11 cellular contexts compared by ENCODE assay signal in genomic region chr3:41116851-41117250, GRCh38.
DNase-seq lines count a peak whose midpoint lies in the region; ATAC-seq and TF ChIP-seq lines count a peak whose summit lies in the region.
"Had no signal": no experiment of that assay in that cellular context is flagged by ENCODE, and none has a peak within 500 bp of the region (broad histone marks: within the 10 kb centered on the region; RNA-seq: fewer than 3 reads in every experiment).

No MANE protein-coding gene starts in this region.

- H3K36me3 ChIP-seq in BLaER1 treated with 17β-estradiol and CSF1 and Interleukin-3, amounts not matched to agents 10 nM and 100 nM: no peaks in the 10 kb centered on the region
- no peaks in the 10 kb centered on the region for H3K36me3 ChIP-seq in DOHH2 (ENCODE audit: control insufficient read depth, low read length)
- no peaks in the 10 kb centered on the region for H3K36me3 ChIP-seq in mucosa of rectum (ENCODE audit: control insufficient read depth in 2 of 2, insufficient read depth in 2 of 2, low read length in 2 of 2)

- ATAC-seq in activated naive CD8-positive, alpha-beta T cell treated with anti-CD3 and anti-CD28 coated beads, Interleukin-2, amount 10 ng/mL, durations not matched to agents 7 days and 5 days (ENCODE audit: low read depth): no peak

- peaks cover 9% of the 10 kb centered on the region for H3K27me3 Mint-ChIP-seq in activated naive CD8-positive, alpha-beta T cell treated with anti-CD3 and anti-CD28 coated beads, Interleukin-2, amount 10 ng/mL, durations not matched to agents 7 days and 5 days

- POLR2A ChIA-PET in activated naive CD8-positive, alpha-beta T cell treated with anti-CD3 and anti-CD28 coated beads, Interleukin-2, amount 10 ng/mL, durations not matched to agents 7 days and 5 days (lab: Charles Lee): interaction anchor here (2.7 kb wide), 1 partner anchor 83 kb away, joined by 24 read pairs; the partner anchor contains the start of gene CTNNB1

- H3F3A ChIP-seq in DOHH2 (ENCODE audit: control insufficient read depth, insufficient read depth): no peaks in the 10 kb centered on the region

- no peaks in the 10 kb centered on the region for H3K9me3 Mint-ChIP-seq in activated naive CD8-positive, alpha-beta T cell treated with anti-CD3 and anti-CD28 coated beads, Interleukin-2, amount 10 ng/mL, durations not matched to agents 7 days and 5 days

- H3K9ac ChIP-seq in BLaER1 treated with 17β-estradiol and CSF1 and Interleukin-3, amounts not matched to agents 10 nM and 100 nM: peak overlapping the region; percentile 34 to 71 (median 63); a peak in 18 of 22 replicates
- no peak overlapping the region for H3K9ac ChIP-seq in mucosa of rectum (ENCODE audit: low read depth in 1 of 2, low read length in 2 of 2)
- H3K9ac ChIP-seq: parathyroid adenoma had no signal

- H3K27ac Mint-ChIP-seq in activated naive CD8-positive, alpha-beta T cell treated with anti-CD3 and anti-CD28 coated beads, Interleukin-2, amount 10 ng/mL, durations not matched to agents 7 days and 5 days: peak overlapping the region; percentile 79

- peak overlapping the region; percentile 74 to 89 (median 86) for H3K27ac ChIP-seq in BLaER1 treated with 17β-estradiol and CSF1 and Interleukin-3, amounts not matched to agents 10 nM and 100 nM
- H3K27ac ChIP-seq in DOHH2 (ENCODE audit: low read depth, low read length): no peak overlapping the region
- H3K27ac ChIP-seq in mucosa of rectum (ENCODE audit: low read depth in 2 of 2, low read length in 2 of 2): peak overlapping the region; percentile 50 to 57
- H3K27ac ChIP-seq: VCaP had no signal

- H3K9me2 ChIP-seq in DOHH2 (replicated peaks; ENCODE audit: control insufficient read depth, low read length): no peaks in the 10 kb centered on the region

- H3K4me3 Mint-ChIP-seq in activated naive CD8-positive, alpha-beta T cell treated with anti-CD3 and anti-CD28 coated beads, Interleukin-2, amount 10 ng/mL, durations not matched to agents 7 days and 5 days: no peak overlapping the region

- peaks cover 1% of the 10 kb centered on the region for H3K36me3 Mint-ChIP-seq in activated naive CD8-positive, alpha-beta T cell treated with anti-CD3 and anti-CD28 coated beads, Interleukin-2, amount 10 ng/mL, durations not matched to agents 7 days and 5 days

- H3K4me2 ChIP-seq in BLaER1 treated with 17β-estradiol and CSF1 and Interleukin-3, amounts not matched to agents 10 nM and 100 nM: peak overlapping the region; percentile 66 to 92 (median 78)
- H3K4me2 ChIP-seq in DOHH2 (ENCODE audit: low read length): peak overlapping the region; percentile 79; the same call in 1 of the 2 replicates

- DNase-seq in activated naive CD8-positive, alpha-beta T cell treated with anti-CD3 and anti-CD28 coated beads, Interleukin-2, amount 10 ng/mL, durations not matched to agents 7 days and 5 days: no peak
- DNase-seq in NCI-H1436 treated with DMSO at 0.1 percent for 48 hours (lab: John Stamatoyannopoulos, UW): no peak
- DNase-seq in NCI-H748 (lab: John Stamatoyannopoulos, UW; ENCODE audit: unreplicated experiment): no peak
- DNase-seq in stimulated activated naive CD4-positive, alpha-beta T cell treated with Interleukin-2 at 50 U/mL for 16 hours (lab: John Stamatoyannopoulos, UW): no peak
- no peak for DNase-seq in NCI-H1092 (lab: John Stamatoyannopoulos, UW)
- DNase-seq: COR-L47 had no signal

- H3K4me1 Mint-ChIP-seq in activated naive CD8-positive, alpha-beta T cell treated with anti-CD3 and anti-CD28 coated beads, Interleukin-2, amount 10 ng/mL, durations not matched to agents 7 days and 5 days: peaks cover 14% of the 10 kb centered on the region

- no peaks in the 10 kb centered on the region for H3K27me3 ChIP-seq in BLaER1 treated with 17β-estradiol and CSF1 and Interleukin-3, amounts not matched to agents 10 nM and 100 nM
- H3K27me3 ChIP-seq in DOHH2 (ENCODE audit: control insufficient read depth, low read length): no peaks in the 10 kb centered on the region
- H3K27me3 ChIP-seq in mucosa of rectum (ENCODE audit: control insufficient read depth in 2 of 2, insufficient read depth in 2 of 2, low read length in 2 of 2): no peaks in the 10 kb centered on the region

- TF ChIP-seq CTCF in DOHH2 (IDR thresholded peaks at IDR 0.05; ENCODE audit: low read depth, low read length, poor library complexity, severe bottlenecking): no peak

- no peak overlapping the region for H3K4me3 ChIP-seq in BLaER1 treated with 17β-estradiol and CSF1 and Interleukin-3, amounts not matched to agents 10 nM and 100 nM
- H3K4me3 ChIP-seq in DOHH2 (ENCODE audit: low read length): no peak overlapping the region
- H3K4me3 ChIP-seq in mucosa of rectum (ENCODE audit: low read length in 2 of 2): no peak overlapping the region

- no peaks in the 10 kb centered on the region for H4K20me1 ChIP-seq in BLaER1 treated with 17β-estradiol and CSF1 and Interleukin-3, amounts not matched to agents 10 nM and 100 nM
- H4K20me1 ChIP-seq in DOHH2 (ENCODE audit: control insufficient read depth, insufficient read depth, low read depth, low read length): no peaks in the 10 kb centered on the region

- no peaks in the 10 kb centered on the region for H3K9me3 ChIP-seq in BLaER1 treated with 17β-estradiol and CSF1 and Interleukin-3, amounts not matched to agents 10 nM and 100 nM (replicated peaks in 1 of 11)
- H3K9me3 ChIP-seq in DOHH2 (ENCODE audit: control insufficient read depth, insufficient read depth, low read length) (no peaks in the 10 kb centered on the region), mucosa of rectum (ENCODE audit: control insufficient read depth in 2 of 2, low read length in 2 of 2) (no peaks in the 10 kb centered on the region)

- no peaks in the 10 kb centered on the region for H3K79me2 ChIP-seq in DOHH2 (ENCODE audit: control insufficient read depth, low read length)
- H3K79me2 ChIP-seq: parathyroid adenoma had no signal

- peaks cover 55 to 69% (median 61%) of the 10 kb centered on the region in 10 experiments for H3K4me1 ChIP-seq in BLaER1 treated with 17β-estradiol and CSF1 and Interleukin-3, amounts not matched to agents 10 nM and 100 nM
- H3K4me1 ChIP-seq in DOHH2 (ENCODE audit: control insufficient read depth, low read length) (peaks cover 15% of the 10 kb centered on the region), mucosa of rectum (ENCODE audit: control insufficient read depth in 2 of 2, insufficient read depth in 2 of 2, low read length in 2 of 2) (peaks cover 14 to 24% of the 10 kb centered on the region in 2 donors)
- H3K4me1 ChIP-seq: parathyroid adenoma had no signal

Comparison
In these comparisons a context has a peak if more than half of its experiments do, and no peak if none do; other contexts are left out.
1. H3K9ac ChIP-seq: peak in BLaER1 treated with 17β-estradiol and CSF1 and Interleukin-3, amounts not matched to agents 10 nM and 100 nM (11 of 11); none in mucosa of rectum (0 of 2).